In genomic region chr3:124972457-124972856, GRCh38 we compare ENCODE assay signal across 19 cellular contexts. TPM values are rescaled to one million over a fixed set of nuclear protein-coding genes. Genes with fewer than 3 reads are reported as not detected.
DNase-seq lines count a peak whose midpoint lies in the region; ATAC-seq and TF ChIP-seq lines count a peak whose summit lies in the region.
"Had no signal": no experiment of that assay in that cellular context is flagged by ENCODE, and none has a peak within 500 bp of the region (broad histone marks: within the 10 kb centered on the region; RNA-seq: fewer than 3 reads in every experiment).

No MANE protein-coding gene starts in this region.

- no peaks in the 10 kb centered on the region for H3K27me3 ChIP-seq in Caco-2 (replicated peaks; ENCODE audit: control insufficient read depth, insufficient read depth, low read length)
- H3K27me3 ChIP-seq in Peyer's patch: no peaks in the 10 kb centered on the region
- no peaks in the 10 kb centered on the region for H3K27me3 ChIP-seq in mucosa of rectum (ENCODE audit: control insufficient read depth in 2 of 2, insufficient read depth in 2 of 2, low read length in 2 of 2)
- H3K27me3 ChIP-seq: gastroesophageal sphincter had no signal

- H3K4me1 ChIP-seq in Caco-2 (peaks cover 34% of the 10 kb centered on the region), Peyer's patch (peaks cover 0 to 52% (median 0%) of the 10 kb centered on the region in 4 donors), mucosa of rectum (ENCODE audit: control insufficient read depth in 2 of 2, insufficient read depth in 2 of 2, low read length in 2 of 2) (peaks cover 23 to 50% of the 10 kb centered on the region in 2 donors)

- no peaks in the 10 kb centered on the region for H3K36me3 ChIP-seq in Caco-2 (ENCODE audit: control insufficient read depth, insufficient read depth, low read length)
- peaks cover 0 to 4% (median 0%) of the 10 kb centered on the region in 3 donors for H3K36me3 ChIP-seq in Peyer's patch
- H3K36me3 ChIP-seq in mucosa of rectum (ENCODE audit: control insufficient read depth in 2 of 2, insufficient read depth in 2 of 2, low read length in 2 of 2): peaks cover 0 to 9% of the 10 kb centered on the region in 2 donors

- no peaks in the 10 kb centered on the region for H3K9me3 Mint-ChIP-seq in Caco-2 (ENCODE audit: unreplicated experiment)
- H3K9me3 Mint-ChIP-seq: activated naive CD8-positive, alpha-beta T cell treated with anti-CD3 and anti-CD28 coated beads, Interleukin-2, amount 10 ng/mL, durations not matched to agents 7 days and 5 days; T-helper 1 cell treated with Interleukin-12 subunit alpha and Interleukin-12 subunit beta and Interleukin-4 antibody, amounts not matched to agents 30 μg/mL and 1 μg/mL, for 36 hours had no signal

- DNase-seq in Caco-2 (peak; percentile 41 to 75), HuH-7.5 (ENCODE audit: low spot score) (peak; percentile 39), Peyer's patch (peak in 1 of 3 donors; percentile 79), DMS79 (lab: John Stamatoyannopoulos, UW) (no peak)
- DNase-seq: activated naive CD8-positive, alpha-beta T cell treated with anti-CD3 and anti-CD28 coated beads, Interleukin-2, amount 10 ng/mL, durations not matched to agents 7 days and 5 days; Karpas-422; left ventricle myocardium superior; NCI-H1694; stimulated activated CD4-positive, alpha-beta T cell treated with anti-CD3 and anti-CD28 coated beads, Interleukin-4, amount 100 ng/mL, for 4 hours; stimulated activated CD8-positive, alpha-beta memory T cell treated with anti-CD3 and anti-CD28 coated beads, Interleukin-4, amount 100 ng/mL, for 48 hours had no signal

- no peaks in the 10 kb centered on the region for H3K27me3 Mint-ChIP-seq in Caco-2 (ENCODE audit: insufficient read depth, unreplicated experiment)
- H3K27me3 Mint-ChIP-seq: activated naive CD8-positive, alpha-beta T cell treated with anti-CD3 and anti-CD28 coated beads, Interleukin-2, amount 10 ng/mL, durations not matched to agents 7 days and 5 days had no signal

- ATAC-seq in GM18505 (IDR thresholded peaks at IDR 0.05; ENCODE audit: unreplicated experiment) (no peak), HG02610 (IDR thresholded peaks at IDR 0.05; ENCODE audit: unreplicated experiment) (no peak), GM19463 (IDR thresholded peaks at IDR 0.05; ENCODE audit: unreplicated experiment) (no peak)
- ATAC-seq: gastroesophageal sphincter, left ventricle myocardium superior had no signal

- intact Hi-C loops in Caco-2 (cut with micrococcal nuclease; ENCODE audit: unreplicated experiment): no loop called here

- TF ChIP-seq CTCF in Caco-2 (IDR thresholded peaks at IDR 0.05; ENCODE audit: insufficient read depth in 1 of 2, low read depth in 1 of 2, low read length in 1 of 2, severe bottlenecking in 1 of 2, unreplicated experiment in 1 of 2) (no peak), Peyer's patch (IDR thresholded peaks at IDR 0.05) (peak in 1 of 6 experiments; percentile 7)

- H3K9me3 ChIP-seq in Caco-2 (no peaks in the 10 kb centered on the region), Peyer's patch (no peaks in the 10 kb centered on the region), mucosa of rectum (ENCODE audit: control insufficient read depth in 2 of 2, low read length in 2 of 2) (no peaks in the 10 kb centered on the region)
- H3K9me3 ChIP-seq: gastroesophageal sphincter had no signal

- H3K36me3 Mint-ChIP-seq in Caco-2 (ENCODE audit: insufficient read depth, unreplicated experiment): peaks cover 93% of the 10 kb centered on the region

- no peak overlapping the region for H3K27ac Mint-ChIP-seq in Caco-2 (ENCODE audit: unreplicated experiment)
- H3K27ac Mint-ChIP-seq: activated naive CD8-positive, alpha-beta T cell treated with anti-CD3 and anti-CD28 coated beads, Interleukin-2, amount 10 ng/mL, durations not matched to agents 7 days and 5 days; T-helper 1 cell treated with Interleukin-12 subunit alpha and Interleukin-12 subunit beta and Interleukin-4 antibody, amounts not matched to agents 30 μg/mL and 1 μg/mL, for 36 hours had no signal

- CTCF ChIA-PET in Caco-2 (lab: Charles Lee): no interaction called here

- peak overlapping the region in 3 of 4 donors; percentile 67 to 95 (median 89) for H3K27ac ChIP-seq in Peyer's patch
- H3K27ac ChIP-seq in mucosa of rectum (ENCODE audit: low read depth in 2 of 2, low read length in 2 of 2): peak overlapping the region; percentile 91 to 96
- H3K27ac ChIP-seq: gastroesophageal sphincter had no signal

- H3K4me1 Mint-ChIP-seq in Caco-2 (ENCODE audit: low read depth, unreplicated experiment): peaks cover 9% of the 10 kb centered on the region

- BruUV-seq in Caco-2 (replicated peaks; lab: Mats Ljungman, UMichigan): no TSS peak

- H3K9ac ChIP-seq in mucosa of rectum (ENCODE audit: low read depth in 1 of 2, low read length in 2 of 2): peak overlapping the region; percentile 39 to 58

- H3K4me3 ChIP-seq in Caco-2 (ENCODE audit: low read depth, low read length) (no peak overlapping the region), Peyer's patch (no peak overlapping the region), mucosa of rectum (ENCODE audit: low read length in 2 of 2) (peak overlapping the region in 1 of 2 donors; percentile 43)
- H3K4me3 ChIP-seq: gastroesophageal sphincter had no signal

- no peak overlapping the region for H3K4me3 Mint-ChIP-seq in Caco-2 (ENCODE audit: unreplicated experiment)
- H3K4me3 Mint-ChIP-seq: activated naive CD8-positive, alpha-beta T cell treated with anti-CD3 and anti-CD28 coated beads, Interleukin-2, amount 10 ng/mL, durations not matched to agents 7 days and 5 days; T-helper 1 cell treated with Interleukin-12 subunit alpha and Interleukin-12 subunit beta and Interleukin-4 antibody, amounts not matched to agents 30 μg/mL and 1 μg/mL, for 36 hours had no signal

- POLR2A ChIA-PET in Caco-2 (lab: Charles Lee): no interaction called here

- TF ChIP-seq POLR2A in Peyer's patch (IDR thresholded peaks at IDR 0.05) (no peak), GM18505 (IDR thresholded peaks at IDR 0.05; ENCODE audit: borderline replicate concordance, extremely low read depth, insufficient read depth, insufficient read length) (no peak)

RNA-seq across cellular contexts. Expression of gene MUC13, which starts 37.9 kb away (rescaled TPM):
- 3.5 and 5.0 TPM in 2 replicates for total RNA-seq in Caco-2 (2022)
- total RNA-seq in Peyer's patch: 100 to 1,000 TPM in 3 of 4 donors, 10 to 100 TPM in 1; 14.0 to 612 (median 512) TPM
- total RNA-seq: activated naive CD8-positive, alpha-beta T cell treated with anti-CD3 and anti-CD28 coated beads, Interleukin-2, amount 10 ng/mL, durations not matched to agents 7 days and 5 days; bronchial epithelial cell; gastroesophageal sphincter; left ventricle myocardium superior; osteocyte; temporal lobe had no signal
